ENCODE assay signal across 7 cellular contexts in genomic region chr2:152189622-152190495, GRCh38.
DNase-seq lines count a peak whose midpoint lies in the region; ATAC-seq, FAIRE-seq and TF ChIP-seq lines count a peak whose summit lies in the region.

No MANE protein-coding gene starts in this region.

- no peak overlapping the region for H3K4me3 ChIP-seq in Loucy (ENCODE audit: low read length, poor library complexity, severe bottlenecking)
- H3K4me3 ChIP-seq in fibroblast of mammary gland (ENCODE audit: control insufficient read depth, low read depth, low read length) = no peak overlapping the region
- no peak overlapping the region for H3K4me3 ChIP-seq in neutrophil (ENCODE audit: low read depth in 1 of 2, low read length in 1 of 2)

- no peaks in the 10 kb centered on the region for H3K4me1 ChIP-seq in Loucy (ENCODE audit: insufficient read depth, low read length, poor library complexity, severe bottlenecking)
- no peaks in the 10 kb centered on the region for H3K4me1 ChIP-seq in neutrophil (ENCODE audit: control insufficient read depth in 1 of 2, insufficient read depth in 1 of 2, low read depth in 1 of 2, low read length in 1 of 2)

- H4K20me1 ChIP-seq in Loucy (ENCODE audit: insufficient read depth, low read length, poor library complexity, severe bottlenecking) = no peaks in the 10 kb centered on the region

- no peaks in the 10 kb centered on the region for H3K9me3 ChIP-seq in Loucy (ENCODE audit: insufficient read depth, low read depth, low read length)
- H3K9me3 ChIP-seq in neutrophil = no peaks in the 10 kb centered on the region

- peak; percentile 80 for TF ChIP-seq CTCF in Loucy (conservative IDR thresholded peaks at IDR 0.05; ENCODE audit: low read length)
- peak; percentile 94 for TF ChIP-seq CTCF in fibroblast of mammary gland (conservative IDR thresholded peaks at IDR 0.05; ENCODE audit: control insufficient read depth, insufficient read depth, low read depth, low read length)
- peak; percentile 18 for TF ChIP-seq CTCF in neutrophil (IDR thresholded peaks at IDR 0.05)

- peak; percentile 92 for FAIRE-seq in G401.6 (lab: Jason Lieb, UNC)

- H3K27me3 ChIP-seq in Loucy (ENCODE audit: insufficient read depth, low read length, poor library complexity, severe bottlenecking) = no peaks in the 10 kb centered on the region
- peaks cover 6% of the 10 kb centered on the region for H3K27me3 ChIP-seq in neutrophil

- no peak overlapping the region for H3K4me2 ChIP-seq in Loucy (ENCODE audit: low read depth, low read length, poor library complexity, severe bottlenecking)

- H3K9ac ChIP-seq in Loucy (ENCODE audit: low read depth, low read length, poor library complexity, severe bottlenecking) = no peak overlapping the region

- no peaks in the 10 kb centered on the region for H3F3A ChIP-seq in Loucy (ENCODE audit: low read depth)

- H3K36me3 ChIP-seq in Loucy (ENCODE audit: insufficient read depth, low read length) (no peaks in the 10 kb centered on the region), neutrophil (no peaks in the 10 kb centered on the region)

- H3K79me2 ChIP-seq in Loucy (ENCODE audit: insufficient read depth, low read length) = no peaks in the 10 kb centered on the region

- H2AFZ ChIP-seq in Loucy (ENCODE audit: low read length) = no peak overlapping the region; the same call in 1 of the 2 replicates

- no peaks in the 10 kb centered on the region for H3K9me2 ChIP-seq in Loucy (replicated peaks; ENCODE audit: low read depth, low read length)

- ATAC-seq in GM21515 (IDR thresholded peaks at IDR 0.05; ENCODE audit: unreplicated experiment) (peak; percentile 82), GM19455 (IDR thresholded peaks at IDR 0.05; ENCODE audit: unreplicated experiment) (no peak)

- H3K27ac ChIP-seq in neutrophil = no peak overlapping the region

- DNase-seq in SKM-1 treated with dmso at 0.1 percent for 144 hours (lab: John Stamatoyannopoulos, UW; ENCODE audit: unreplicated experiment) (peak; percentile 66), fibroblast of mammary gland (ENCODE audit: low read depth) (peak; percentile 79)

Comparison
In these comparisons a context has a peak if more than half of its experiments do, and no peak if none do; other contexts are left out.
1. CTCF ChIP-seq: peak in every context shown above with its lines; median percentile 94 in fibroblast of mammary gland; 80 in Loucy; 18 in neutrophil.